In genomic region chr5:14665949-14666741, GRCh38 we compare ENCODE assay signal across 8 cellular contexts. TPM values are rescaled to one million over a fixed set of nuclear protein-coding genes. Genes with fewer than 3 reads are reported as not detected.
DNase-seq lines count a peak whose midpoint lies in the region; ATAC-seq, FAIRE-seq and TF ChIP-seq lines count a peak whose summit lies in the region.

No MANE protein-coding gene starts in this region.

- no peaks in the 10 kb centered on the region for H3K27me3 ChIP-seq in DND-41 (ENCODE audit: insufficient read depth, low read length, poor library complexity)
- H3K27me3 ChIP-seq in bronchial epithelial cell (ENCODE audit: control insufficient read depth, insufficient read depth, low read length): no peaks in the 10 kb centered on the region
- no peaks in the 10 kb centered on the region for H3K27me3 ChIP-seq in naive thymus-derived CD4-positive, alpha-beta T cell (ENCODE audit: control insufficient read depth in 2 of 2, insufficient read depth in 2 of 2, low read length in 2 of 2)
- H3K27me3 ChIP-seq in vagina: no peaks in the 10 kb centered on the region

- H3K36me3 Mint-ChIP-seq in T-helper 1 cell treated with Interleukin-12 subunit alpha and Interleukin-12 subunit beta and Interleukin-4 antibody, amounts not matched to agents 30 μg/mL and 1 μg/mL, for 36 hours (ENCODE audit: low read depth): peaks cover 33% of the 10 kb centered on the region
- H3K36me3 Mint-ChIP-seq in naive thymus-derived CD4-positive, alpha-beta T cell: peaks cover 0 to 26% (median 0%) of the 10 kb centered on the region in 5 donors

- intact Hi-C loops in naive thymus-derived CD4-positive, alpha-beta T cell (cut with micrococcal nuclease): loop anchor here (1.0 to 10.0 kb wide), 9 partner anchors 9 to 1949 kb away; partner anchors contain the start of genes RETREG1 (in 1 of the 2), TRIO (in 1 of the 2) and ZNF622 (in 1 of the 2)
- intact Hi-C loops in vagina (cut with DNase I): no loop called here

- H3K4me3 Mint-ChIP-seq in T-helper 1 cell treated with Interleukin-12 subunit alpha and Interleukin-12 subunit beta and Interleukin-4 antibody, amounts not matched to agents 30 μg/mL and 1 μg/mL, for 36 hours: peak overlapping the region; percentile 93
- peak overlapping the region; percentile 87 to 97 (median 94) for H3K4me3 Mint-ChIP-seq in naive thymus-derived CD4-positive, alpha-beta T cell

- peak; percentile 64 for ATAC-seq in DND-41 (ENCODE audit: insufficient read depth, low read depth)
- peak; percentile 36 for ATAC-seq in GM19328 (IDR thresholded peaks at IDR 0.05; ENCODE audit: unreplicated experiment)
- ATAC-seq in HG03354 (IDR thresholded peaks at IDR 0.05; ENCODE audit: poor library complexity, severe bottlenecking, unreplicated experiment): peak; percentile 53
- ATAC-seq in naive thymus-derived CD4-positive, alpha-beta T cell: peak; percentile 55

- peaks cover 81% of the 10 kb centered on the region for H3K79me2 ChIP-seq in DND-41 (ENCODE audit: insufficient read depth, low read length)

- H3K9me3 ChIP-seq in DND-41 (ENCODE audit: insufficient read depth, low read length, severe bottlenecking) (no peaks in the 10 kb centered on the region), vagina (no peaks in the 10 kb centered on the region)
- no peaks in the 10 kb centered on the region for H3K9me3 ChIP-seq in naive thymus-derived CD4-positive, alpha-beta T cell (ENCODE audit: control insufficient read depth in 2 of 3, low read length in 3 of 3)

- H3K4me1 ChIP-seq in DND-41 (ENCODE audit: insufficient read depth, low read length) (peaks cover 51% of the 10 kb centered on the region), vagina (peaks cover 68% of the 10 kb centered on the region)
- H3K4me1 ChIP-seq in naive thymus-derived CD4-positive, alpha-beta T cell (ENCODE audit: control insufficient read depth in 2 of 2, insufficient read depth in 2 of 2, low read length in 2 of 2): peaks cover 31 to 52% of the 10 kb centered on the region in 2 donors

- CTCF ChIA-PET in naive thymus-derived CD4-positive, alpha-beta T cell (lab: Charles Lee): interaction anchor here (0.6 to 1.7 kb wide), 4 partner anchors 9 to 72 kb away, joined by 3 to 6 read pairs (median 4); no protein-coding TSS in a partner anchor

- no peak overlapping the region for H2AFZ ChIP-seq in DND-41 (ENCODE audit: low read depth, low read length)

- TF ChIP-seq CTCF in DND-41 (IDR thresholded peaks at IDR 0.05; ENCODE audit: borderline replicate concordance, extremely low read depth, low read length, poor library complexity, severe bottlenecking) (peak; percentile 37), bronchial epithelial cell (IDR thresholded peaks at IDR 0.05; ENCODE audit: insufficient read depth, low read length, severe bottlenecking) (peak; percentile 39), vagina (IDR thresholded peaks at IDR 0.05) (no peak)

- H3K27ac Mint-ChIP-seq in T-helper 1 cell treated with Interleukin-12 subunit alpha and Interleukin-12 subunit beta and Interleukin-4 antibody, amounts not matched to agents 30 μg/mL and 1 μg/mL, for 36 hours: peak overlapping the region; percentile 94
- peak overlapping the region; percentile 80 to 98 (median 92) for H3K27ac Mint-ChIP-seq in naive thymus-derived CD4-positive, alpha-beta T cell

- no peak for FAIRE-seq in bronchial epithelial cell (lab: Jason Lieb, UNC)

- peaks cover 51% of the 10 kb centered on the region for H4K20me1 ChIP-seq in DND-41 (ENCODE audit: insufficient read depth, low read length)

- H3K27ac ChIP-seq in DND-41 (ENCODE audit: low read length) (peak overlapping the region; percentile 7; the same call in 1 of the 2 replicates), vagina (peak overlapping the region; percentile 97)
- H3K27ac ChIP-seq in naive thymus-derived CD4-positive, alpha-beta T cell (ENCODE audit: low read depth, low read length): peak overlapping the region; percentile 79

- peak overlapping the region; percentile 63 for H3K4me2 ChIP-seq in DND-41 (ENCODE audit: insufficient read depth, low read length)

- H3K4me3 ChIP-seq in DND-41 (ENCODE audit: low read depth in 1 of 2, low read length in 2 of 2): peak overlapping the region; percentile 19 to 80; a peak in 3 of 4 replicates
- peak overlapping the region; percentile 66 for H3K4me3 ChIP-seq in bronchial epithelial cell (ENCODE audit: low read depth, low read length)
- H3K4me3 ChIP-seq in naive thymus-derived CD4-positive, alpha-beta T cell (ENCODE audit: low read length): peak overlapping the region; percentile 65
- peak overlapping the region; percentile 80 to 92 for H3K4me3 ChIP-seq in vagina

- peak overlapping the region; percentile 58 for H3K9ac ChIP-seq in DND-41 (ENCODE audit: low read depth, low read length)

- peaks cover 20% of the 10 kb centered on the region; the same call in 1 of the 2 replicates for H3K36me3 ChIP-seq in DND-41 (ENCODE audit: insufficient read depth, low read length)
- no peaks in the 10 kb centered on the region for H3K36me3 ChIP-seq in bronchial epithelial cell (ENCODE audit: control insufficient read depth, insufficient read depth, low read length)
- no peaks in the 10 kb centered on the region for H3K36me3 ChIP-seq in naive thymus-derived CD4-positive, alpha-beta T cell (ENCODE audit: control insufficient read depth in 2 of 3, insufficient read depth in 3 of 3, low read length in 3 of 3)
- H3K36me3 ChIP-seq in vagina: no peaks in the 10 kb centered on the region

- H3K27me3 Mint-ChIP-seq in T-helper 1 cell treated with Interleukin-12 subunit alpha and Interleukin-12 subunit beta and Interleukin-4 antibody, amounts not matched to agents 30 μg/mL and 1 μg/mL, for 36 hours (ENCODE audit: low read depth): no peaks in the 10 kb centered on the region
- H3K27me3 Mint-ChIP-seq in naive thymus-derived CD4-positive, alpha-beta T cell: no peaks in the 10 kb centered on the region

- no peak for TF ChIP-seq POLR2A in vagina (IDR thresholded peaks at IDR 0.05)

- DNase-seq in DND-41: peak; percentile 61
- DNase-seq in bronchial epithelial cell (ENCODE audit: low read depth): peak; percentile 51
- peak; percentile 20 to 53 (median 37) for DNase-seq in naive thymus-derived CD4-positive, alpha-beta T cell
- no peak for DNase-seq in vagina (ENCODE audit: extremely low spot score in 2 of 2)
- no peak for DNase-seq in SKM-1 (lab: John Stamatoyannopoulos, UW; ENCODE audit: unreplicated experiment)

- POLR2A ChIA-PET in naive thymus-derived CD4-positive, alpha-beta T cell (lab: Charles Lee): interaction anchor here (0.8 to 1.8 kb wide), 5 partner anchors 9 to 338 kb away, joined by 3 to 9 read pairs (median 4); no protein-coding TSS in a partner anchor

- no peaks in the 10 kb centered on the region for H3K9me3 Mint-ChIP-seq in T-helper 1 cell treated with Interleukin-12 subunit alpha and Interleukin-12 subunit beta and Interleukin-4 antibody, amounts not matched to agents 30 μg/mL and 1 μg/mL, for 36 hours
- H3K9me3 Mint-ChIP-seq in naive thymus-derived CD4-positive, alpha-beta T cell: no peaks in the 10 kb centered on the region

- peaks cover 61% of the 10 kb centered on the region for H3K4me1 Mint-ChIP-seq in T-helper 1 cell treated with Interleukin-12 subunit alpha and Interleukin-12 subunit beta and Interleukin-4 antibody, amounts not matched to agents 30 μg/mL and 1 μg/mL, for 36 hours (ENCODE audit: low read depth)
- peaks cover 39 to 77% (median 71%) of the 10 kb centered on the region in 7 donors for H3K4me1 Mint-ChIP-seq in naive thymus-derived CD4-positive, alpha-beta T cell

RNA-seq across cellular contexts. Expression of gene OTULIN, which starts 1.6 kb away (rescaled TPM):
- total RNA-seq in bronchial epithelial cell: 19.6 and 36.6 TPM in 2 replicates
- 10 to 100 TPM; 48.3 to 66.9 (median 58.2) TPM for total RNA-seq in naive thymus-derived CD4-positive, alpha-beta T cell
- polyA plus RNA-seq in naive thymus-derived CD4-positive, alpha-beta T cell: 10 to 100 TPM; 12.1 to 13.6 TPM
- total RNA-seq in vagina: 34.1 TPM

Comparison
In these comparisons a context has a peak if more than half of its experiments do, and no peak if none do; other contexts are left out.
1. DNase-seq: peak in DND-41 (single experiment), bronchial epithelial cell (single experiment) and naive thymus-derived CD4-positive, alpha-beta T cell (9 of 9); none in vagina (0 of 2) and SKM-1 (single experiment).
2. H3K27ac ChIP-seq: peak in every context shown above with its lines; median percentile 97 in vagina; 79 in naive thymus-derived CD4-positive, alpha-beta T cell; 7 in DND-41.
3. CTCF ChIP-seq: peak in DND-41 (single experiment) and bronchial epithelial cell (single experiment); none in vagina (0 of 3).
4. Peak in every context shown above with its lines, with median percentiles within 50 percentile points of each other: ATAC-seq and H3K4me3 ChIP-seq.